8 cellular contexts compared by ENCODE assay signal in the genomic region with DNA sequence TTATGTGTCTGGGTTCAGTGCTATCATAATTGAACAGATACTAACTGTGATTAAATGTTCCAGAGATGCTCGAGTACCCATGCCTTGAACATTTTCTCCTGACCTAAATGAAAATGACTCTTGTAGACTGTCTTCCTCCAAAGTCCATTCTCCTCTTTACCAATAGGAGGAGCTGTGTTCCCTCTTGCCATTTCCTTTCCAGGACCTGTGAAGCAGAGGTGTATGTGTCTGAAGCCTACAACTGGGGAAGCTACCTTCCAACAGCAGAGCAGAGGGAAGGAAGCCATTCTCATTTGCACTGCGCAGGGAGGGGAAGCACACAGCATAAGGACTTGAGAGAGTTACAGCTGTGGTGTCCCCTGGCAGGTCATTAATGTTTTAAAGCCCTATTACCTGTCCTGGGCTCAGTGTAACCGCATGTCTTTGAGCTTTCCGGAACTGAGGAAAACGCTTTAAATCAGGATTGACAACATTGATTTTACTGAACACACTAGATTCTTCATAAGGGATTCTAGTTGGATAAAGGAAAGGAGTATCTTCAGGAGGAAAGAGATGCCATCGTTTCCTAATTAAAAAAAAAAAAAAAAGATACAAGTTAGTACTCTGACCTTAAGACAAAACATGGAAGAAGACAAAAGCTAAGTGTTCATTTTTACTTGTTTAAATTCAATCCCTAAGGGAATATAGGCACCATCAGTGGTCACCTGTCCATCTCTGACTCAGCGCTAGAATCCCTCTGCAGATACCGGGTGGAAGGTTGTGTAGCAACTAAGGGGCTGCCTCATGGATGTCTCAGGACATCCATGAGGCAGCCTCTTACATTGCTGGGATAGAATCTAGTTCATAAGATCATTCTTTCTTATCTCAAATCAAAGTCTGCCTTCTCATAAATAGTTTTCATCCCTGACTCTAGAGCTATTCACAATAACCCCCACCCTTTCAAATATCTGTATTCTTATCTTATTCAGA. TPM values are rescaled to one million over a fixed set of nuclear protein-coding genes. Genes with fewer than 3 reads are reported as not detected.
A peak's percentile ranks its signal among the peaks of the same experiment; 100 is the strongest.
DNase-seq lines count a peak whose midpoint lies in the region; ATAC-seq and TF ChIP-seq lines count a peak whose summit lies in the region.

No MANE protein-coding gene starts in this region.

- peak overlapping the region; percentile 28 for H3K4me2 ChIP-seq in hepatocyte

- peaks cover 19% of the 10 kb centered on the region for H3K4me1 ChIP-seq in hepatocyte (ENCODE audit: insufficient read depth)
- H3K4me1 ChIP-seq in thoracic aorta (ENCODE audit: control insufficient read depth in 1 of 2, low read depth in 2 of 2): no peaks in the 10 kb centered on the region

- no peak for ATAC-seq in thoracic aorta (ENCODE audit: insufficient number of reproducible peaks, low FRiP score, low read depth)

- peak; percentile 58 for DNase-seq in GM10248 (ENCODE audit: extremely low spot score)
- DNase-seq in HEK293T (ENCODE audit: extremely low spot score): peak; percentile 64
- peak; percentile 31 for DNase-seq in WERI-Rb-1
- DNase-seq in hepatocyte (ENCODE audit: low spot score): peak; percentile 65
- DNase-seq in thoracic aorta (ENCODE audit: low spot score): no peak
- DNase-seq in inferior parietal cortex (ENCODE audit: extremely low spot score): no peak
- DNase-seq in cortex of kidney (lab: John Stamatoyannopoulos, UW): no peak
- DNase-seq in NCI-H345 (lab: John Stamatoyannopoulos, UW): no peak

- H3K4me3 ChIP-seq in WERI-Rb-1 (ENCODE audit: low read depth, low read length): no peak overlapping the region
- no peak overlapping the region for H3K4me3 ChIP-seq in hepatocyte
- H3K4me3 ChIP-seq in thoracic aorta: no peak overlapping the region

- CTCF ChIA-PET in GM10248 (lab: Yijun Ruan, JAX): interaction anchor here (0.6 to 1.7 kb wide), 37 partner anchors 9 to 519 kb away, joined by 3 to 24 read pairs (median 3); a partner anchor contains a TSS
- CTCF ChIA-PET in HEK293T (lab: Yijun Ruan, JAX): interaction anchor here (0.6 to 1.4 kb wide), 8 partner anchors 10 to 316 kb away, joined by 3 to 4 read pairs (median 3); a partner anchor contains a TSS

- TF ChIP-seq CTCF in GM10248 (IDR thresholded peaks at IDR 0.05; ENCODE audit: control extremely low read depth, extremely low read depth, low read depth, missing control alignments): peak; percentile 65
- TF ChIP-seq CTCF in WERI-Rb-1 (IDR thresholded peaks at IDR 0.05; ENCODE audit: low read depth, low read length): peak; percentile 82
- TF ChIP-seq CTCF in hepatocyte (IDR thresholded peaks at IDR 0.05; ENCODE audit: poor library complexity): peak; percentile 61
- peak; percentile 33 for TF ChIP-seq CTCF in thoracic aorta (IDR thresholded peaks at IDR 0.05)

- H3K27ac ChIP-seq in WERI-Rb-1 (no peak overlapping the region), hepatocyte (peak overlapping the region; percentile 87), thoracic aorta (no peak overlapping the region)

- no peaks in the 10 kb centered on the region for H4K20me1 ChIP-seq in hepatocyte (ENCODE audit: insufficient read depth, poor library complexity, severe bottlenecking)

- H3K9me3 ChIP-seq in WERI-Rb-1 (ENCODE audit: severe bottlenecking): no peaks in the 10 kb centered on the region
- no peaks in the 10 kb centered on the region for H3K9me3 ChIP-seq in hepatocyte (ENCODE audit: low read depth)
- H3K9me3 ChIP-seq in thoracic aorta: no peaks in the 10 kb centered on the region

- peaks cover 9% of the 10 kb centered on the region for H3K36me3 ChIP-seq in WERI-Rb-1
- H3K36me3 ChIP-seq in hepatocyte (replicated peaks; ENCODE audit: insufficient read depth, low read depth): no peaks in the 10 kb centered on the region
- no peaks in the 10 kb centered on the region for H3K36me3 ChIP-seq in thoracic aorta

- 65% methylated on average over 8 of the region's 8 CpGs for WGBS in hepatocyte (ENCODE audit: low lambda C conversion rate, missing lambda C conversion rate)

- H3K27me3 ChIP-seq in WERI-Rb-1 (ENCODE audit: insufficient read depth, low read depth, severe bottlenecking) (no peaks in the 10 kb centered on the region), hepatocyte (no peaks in the 10 kb centered on the region), thoracic aorta (replicated peaks; ENCODE audit: insufficient read depth) (no peaks in the 10 kb centered on the region)

- no peaks in the 10 kb centered on the region for H3K79me2 ChIP-seq in hepatocyte

- H3K9me2 ChIP-seq in hepatocyte (replicated peaks; ENCODE audit: insufficient read depth): no peaks in the 10 kb centered on the region

- no peak overlapping the region for H2AFZ ChIP-seq in hepatocyte

- POLR2A ChIA-PET in GM10248 (lab: Yijun Ruan, JAX) (no interaction called here), HEK293T (lab: Yijun Ruan, JAX) (no interaction called here)

TF ChIP-seq in HEK293T, 16 proteins besides CTCF, POLR2A, EP300 and RAD21:
- TF ChIP-seq ZNF384 (IDR thresholded peaks at IDR 0.05): no peak
- no peak for TF ChIP-seq FOXA1 (IDR thresholded peaks at IDR 0.05)
- no peak for TF ChIP-seq ELF4 (IDR thresholded peaks at IDR 0.05)
- TF ChIP-seq SP1 (IDR thresholded peaks at IDR 0.05): no peak
- TF ChIP-seq HDGF (IDR thresholded peaks at IDR 0.05; ENCODE audit: borderline replicate concordance): no peak
- no peak for TF ChIP-seq NFRKB (IDR thresholded peaks at IDR 0.05)
- no peak for TF ChIP-seq TARDBP (IDR thresholded peaks at IDR 0.05)
- TF ChIP-seq CTBP1 (IDR thresholded peaks at IDR 0.05; ENCODE audit: borderline replicate concordance): no peak
- no peak for TF ChIP-seq LEF1 (IDR thresholded peaks at IDR 0.05; ENCODE audit: borderline replicate concordance)
- TF ChIP-seq FOXM1 (IDR thresholded peaks at IDR 0.05; ENCODE audit: borderline replicate concordance): no peak
- TF ChIP-seq, protein P1, sequence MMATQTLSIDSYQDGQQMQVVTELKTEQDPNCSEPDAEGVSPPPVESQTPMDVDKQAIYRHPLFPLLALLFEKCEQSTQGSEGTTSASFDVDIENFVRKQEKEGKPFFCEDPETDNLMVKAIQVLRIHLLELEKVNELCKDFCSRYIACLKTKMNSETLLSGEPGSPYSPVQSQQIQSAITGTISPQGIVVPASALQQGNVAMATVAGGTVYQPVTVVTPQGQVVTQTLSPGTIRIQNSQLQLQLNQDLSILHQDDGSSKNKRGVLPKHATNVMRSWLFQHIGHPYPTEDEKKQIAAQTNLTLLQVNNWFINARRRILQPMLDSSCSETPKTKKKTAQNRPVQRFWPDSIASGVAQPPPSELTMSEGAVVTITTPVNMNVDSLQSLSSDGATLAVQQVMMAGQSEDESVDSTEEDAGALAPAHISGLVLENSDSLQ (IDR thresholded peaks at IDR 0.05): no peak
- TF ChIP-seq L3MBTL2 (conservative IDR thresholded peaks at IDR 0.05): no peak
- no peak for TF ChIP-seq SUZ12 (IDR thresholded peaks at IDR 0.05)

RNA-seq across cellular contexts. Expression of a gene that starts 38.5 kb away (rescaled TPM):
- 7.9 and 11.0 TPM in 2 replicates for total RNA-seq in hepatocyte
- polyA plus RNA-seq in hepatocyte: 6.2 and 9.3 TPM in 2 replicates
- total RNA-seq in thoracic aorta: 10 to 100 TPM in 1 of 2 donors, 1 to 10 TPM in 1; 8.2 to 11.9 TPM

RNA-seq across cellular contexts. Expression of a gene that starts 39.7 kb away (rescaled TPM):
- total RNA-seq in hepatocyte (59.2 and 61.2 TPM in 2 replicates), thoracic aorta (10 to 100 TPM; 17.4 to 20.0 TPM)
- polyA plus RNA-seq in hepatocyte: 30.9 and 39.1 TPM in 2 replicates

Comparison
In these comparisons a context has a peak if more than half of its experiments do, and no peak if none do; other contexts are left out.
1. DNase-seq: peak in GM10248 (single experiment), HEK293T (single experiment), WERI-Rb-1 (single experiment) and hepatocyte (single experiment); none in thoracic aorta (single experiment), inferior parietal cortex (single experiment), cortex of kidney (single experiment) and NCI-H345 (single experiment).
2. Peak in every context shown above with its lines, with median percentiles within 50 percentile points of each other: CTCF ChIP-seq.